15 cellular contexts compared by ENCODE assay signal in genomic region chr1:160407819-160408801, GRCh38. TPM values are rescaled to one million over a fixed set of nuclear protein-coding genes. Genes with fewer than 3 reads are reported as not detected.
DNase-seq lines count a peak whose midpoint lies in the region; ATAC-seq and TF ChIP-seq lines count a peak whose summit lies in the region.
"Had no signal": no experiment of that assay in that cellular context is flagged by ENCODE, and none has a peak within 500 bp of the region (broad histone marks: within the 10 kb centered on the region; RNA-seq: fewer than 3 reads in every experiment).

No MANE protein-coding gene starts in this region.

- peak overlapping the region; percentile 53 for H4K91ac ChIP-seq in trophoblast cell (ENCODE audit: low read depth, low read length)

- no peak for TF ChIP-seq CTCF in OCI-LY7 (conservative IDR thresholded peaks at IDR 0.05; ENCODE audit: low read length)

- no TSS peak for BruUV-seq in OCI-LY7 (replicated peaks; lab: Mats Ljungman, UMichigan)

- peak overlapping the region; percentile 75 for H3K18ac ChIP-seq in trophoblast cell (ENCODE audit: low read length)

- H3K27ac ChIP-seq in esophagus (ENCODE audit: low read depth in 2 of 2, low read length in 1 of 2) (peak overlapping the region; percentile 73 to 91), trophoblast cell (ENCODE audit: low read depth, low read length) (peak overlapping the region; percentile 16), OCI-LY7 (ENCODE audit: low read depth, low read length, poor library complexity, severe bottlenecking) (no peak overlapping the region)
- H3K27ac ChIP-seq: prostate gland had no signal

- no peaks in the 10 kb centered on the region for H3K9me2 ChIP-seq in OCI-LY7 (ENCODE audit: insufficient read depth, low read length)

- no peak overlapping the region for H2AFZ ChIP-seq in trophoblast cell (ENCODE audit: insufficient read depth, low read length, poor library complexity)
- H2AFZ ChIP-seq in OCI-LY7 (ENCODE audit: low read length): no peak overlapping the region

- H3K23ac ChIP-seq in trophoblast cell (ENCODE audit: low read length): no peak overlapping the region

- H3K9me3 ChIP-seq in esophagus (ENCODE audit: control insufficient read depth in 2 of 2, insufficient read depth in 1 of 2, low read depth in 1 of 2, low read length in 1 of 2) (no peaks in the 10 kb centered on the region), trophoblast cell (ENCODE audit: insufficient read depth, low read depth, low read length) (no peaks in the 10 kb centered on the region), OCI-LY7 (ENCODE audit: low read length) (no peaks in the 10 kb centered on the region)
- H3K9me3 ChIP-seq: prostate gland had no signal

- no peak overlapping the region for H3K9ac ChIP-seq in trophoblast cell (ENCODE audit: low read length)

- no peaks in the 10 kb centered on the region for H4K20me1 ChIP-seq in OCI-LY7 (ENCODE audit: insufficient read depth, low read length)

- H3K4me1 ChIP-seq in esophagus (ENCODE audit: control insufficient read depth in 2 of 2, insufficient read depth in 2 of 2, low read length in 1 of 2) (peaks cover 9 to 22% of the 10 kb centered on the region in 2 donors), trophoblast cell (ENCODE audit: control insufficient read depth in 1 of 2, insufficient read depth in 2 of 2, low read length in 2 of 2) (peaks cover 32 to 44% of the 10 kb centered on the region in 2 experiments), OCI-LY7 (ENCODE audit: insufficient read depth, low read length, poor library complexity, severe bottlenecking) (peaks cover 8% of the 10 kb centered on the region)
- H3K4me1 ChIP-seq: prostate gland had no signal

- no peak for ATAC-seq in HG02840 (IDR thresholded peaks at IDR 0.05; ENCODE audit: low FRiP score, unreplicated experiment)
- ATAC-seq in HG03095 (IDR thresholded peaks at IDR 0.05; ENCODE audit: unreplicated experiment): no peak
- ATAC-seq: stimulated activated naive B cell treated with anti-CD40 and anti-IgM and Interleukin-4, amounts not matched to agents 10 μg/mL and 1 μg/mL and 100 μg/mL, for 72 hours had no signal

- H3K4me2 ChIP-seq in trophoblast cell (ENCODE audit: low read length): peak overlapping the region; percentile 44
- no peak overlapping the region for H3K4me2 ChIP-seq in OCI-LY7 (ENCODE audit: low read length)

- H3K79me2 ChIP-seq in trophoblast cell (ENCODE audit: control insufficient read depth, insufficient read depth, low read length, poor library complexity) (peaks cover 5% of the 10 kb centered on the region), OCI-LY7 (ENCODE audit: insufficient read depth, low read depth, low read length) (no peaks in the 10 kb centered on the region)

- peak overlapping the region; percentile 30 to 31 for H3K4me3 ChIP-seq in esophagus (ENCODE audit: low read depth in 1 of 2, low read length in 2 of 2)
- no peak overlapping the region for H3K4me3 ChIP-seq in trophoblast cell (ENCODE audit: low read depth, low read length)
- H3K4me3 ChIP-seq in OCI-LY7 (ENCODE audit: low read depth, low read length, poor library complexity, severe bottlenecking): no peak overlapping the region
- H3K4me3 ChIP-seq: prostate gland had no signal

- DNase-seq in ELF-1 (ENCODE audit: low read depth, low spot score) (peak; percentile 81), NCI-H226 (peak; percentile 60), trophoblast cell (peak; percentile 17 to 51), posterior vena cava (ENCODE audit: low spot score) (no peak), OCI-LY7 (ENCODE audit: low spot score) (no peak)
- DNase-seq: activated CD4-positive, alpha-beta T cell treated with anti-CD3 and anti-CD28 coated beads, Interleukin-2, amount 50 U/mL, for 48 hours; GF-D8; NCI-H2081 treated with DMSO at 0.1 percent for 48 hours; stimulated activated naive B cell treated with anti-CD40 and anti-IgM and Interleukin-4, amounts not matched to agents 10 μg/mL and 1 μg/mL and 100 μg/mL, for 72 hours; T-helper 1 cell had no signal

- peak overlapping the region; percentile 29 for H2BK12ac ChIP-seq in trophoblast cell (ENCODE audit: low read length)

- peak overlapping the region; percentile 12 for H3K4ac ChIP-seq in trophoblast cell (ENCODE audit: low read depth, low read length)

- H4K8ac ChIP-seq in trophoblast cell (ENCODE audit: low read depth, low read length): peak overlapping the region; percentile 68

- peak overlapping the region; percentile 41 for H2BK5ac ChIP-seq in trophoblast cell (ENCODE audit: low read depth, low read length, poor library complexity)

- intact Hi-C loops in posterior vena cava (cut with DNase I) (no loop called here), OCI-LY7 (cut with micrococcal nuclease; ENCODE audit: unreplicated experiment) (no loop called here)

- H3K14ac ChIP-seq in trophoblast cell (ENCODE audit: low read length): peak overlapping the region; percentile 51

- H4K12ac ChIP-seq in trophoblast cell (ENCODE audit: low read depth, low read length): no peak overlapping the region

- H2BK120ac ChIP-seq in trophoblast cell (ENCODE audit: insufficient read depth, low read length, poor library complexity): peak overlapping the region; percentile 71

- H2AK5ac ChIP-seq in trophoblast cell (ENCODE audit: low read length): peak overlapping the region; percentile 30

- CTCF ChIA-PET in OCI-LY7 (lab: Charles Lee; ENCODE audit: unreplicated experiment): interaction anchor here (0.6 to 0.7 kb wide), 2 partner anchors 115 to 359 kb away, joined by 3 read pairs; no protein-coding TSS in a partner anchor

- no peaks in the 10 kb centered on the region for H3K36me3 ChIP-seq in esophagus (ENCODE audit: control insufficient read depth in 2 of 2, insufficient read depth in 2 of 2, low read length in 1 of 2)
- H3K36me3 ChIP-seq in trophoblast cell (ENCODE audit: control insufficient read depth in 1 of 2, insufficient read depth in 2 of 2, low read length in 2 of 2): no peaks in the 10 kb centered on the region
- no peaks in the 10 kb centered on the region for H3K36me3 ChIP-seq in OCI-LY7 (ENCODE audit: insufficient read depth, low read length)
- H3K36me3 ChIP-seq: prostate gland had no signal

- H3K79me1 ChIP-seq in trophoblast cell (ENCODE audit: low read length): peaks cover 12% of the 10 kb centered on the region

- POLR2A ChIA-PET in OCI-LY7 (lab: Charles Lee): no interaction called here

- no peaks in the 10 kb centered on the region for H3K27me3 ChIP-seq in esophagus (ENCODE audit: control insufficient read depth in 1 of 2, insufficient read depth in 2 of 2, low read length in 2 of 2)
- no peaks in the 10 kb centered on the region for H3K27me3 ChIP-seq in trophoblast cell (ENCODE audit: insufficient read depth, low read length)

- WGBS in esophagus, 2 donors: 56 to 60% methylated on average over 12 of the region's 12 CpGs
- WGBS in trophoblast cell (ENCODE audit: extremely low coverage, insufficient coverage, insufficient read length): 100% methylated on average over 2 of the region's 12 CpGs

RNA-seq across cellular contexts. Expression of gene VANGL2, which starts 7.7 kb away (rescaled TPM):
- 1 to 10 TPM; 4.5 to 6.8 TPM for polyA plus RNA-seq in esophagus
- 22.6 and 23.1 TPM in 2 replicates for polyA plus RNA-seq in trophoblast cell (2013)
- total RNA-seq in posterior vena cava (1 to 10 TPM; 2.0 to 2.4 TPM), OCI-LY7 (2022) (1.5 and 2.9 TPM in 2 replicates)
- total RNA-seq in OCI-LY7 (2014; rRNA removed; shearing (Covaris generic)): 1.5 and 2.6 TPM in 2 replicates

RNA-seq across cellular contexts. Expression of gene NHLH1, which starts 41.2 kb away (rescaled TPM):
- under 1 TPM; 0.08 to 0.09 TPM for polyA plus RNA-seq in esophagus
- polyA plus RNA-seq in trophoblast cell (2013): 0.51 and 0.62 TPM in 2 replicates
- total RNA-seq in posterior vena cava: under 1 TPM in 1 of 2 donors, not detected in 1; 0.14 TPM
- total RNA-seq in OCI-LY7 (2014; rRNA removed; shearing (Covaris generic)): 0.26 and 0.63 TPM in 2 replicates
- 0.65 and 0.68 TPM in 2 replicates for total RNA-seq in OCI-LY7 (2022)
- total RNA-seq: mononuclear cell, prostate gland had no signal

Comparison
In these comparisons a context has a peak if more than half of its experiments do, and no peak if none do; other contexts are left out.
1. DNase-seq: peak in ELF-1 (single experiment), NCI-H226 (single experiment) and trophoblast cell (2 of 2); none in posterior vena cava (single experiment) and OCI-LY7 (single experiment).
2. H3K4me3 ChIP-seq: peak in esophagus (2 of 2); none in trophoblast cell (single experiment) and OCI-LY7 (single experiment).